Comparison of ENCODE assay signal across 7 cellular contexts in the genomic region with DNA sequence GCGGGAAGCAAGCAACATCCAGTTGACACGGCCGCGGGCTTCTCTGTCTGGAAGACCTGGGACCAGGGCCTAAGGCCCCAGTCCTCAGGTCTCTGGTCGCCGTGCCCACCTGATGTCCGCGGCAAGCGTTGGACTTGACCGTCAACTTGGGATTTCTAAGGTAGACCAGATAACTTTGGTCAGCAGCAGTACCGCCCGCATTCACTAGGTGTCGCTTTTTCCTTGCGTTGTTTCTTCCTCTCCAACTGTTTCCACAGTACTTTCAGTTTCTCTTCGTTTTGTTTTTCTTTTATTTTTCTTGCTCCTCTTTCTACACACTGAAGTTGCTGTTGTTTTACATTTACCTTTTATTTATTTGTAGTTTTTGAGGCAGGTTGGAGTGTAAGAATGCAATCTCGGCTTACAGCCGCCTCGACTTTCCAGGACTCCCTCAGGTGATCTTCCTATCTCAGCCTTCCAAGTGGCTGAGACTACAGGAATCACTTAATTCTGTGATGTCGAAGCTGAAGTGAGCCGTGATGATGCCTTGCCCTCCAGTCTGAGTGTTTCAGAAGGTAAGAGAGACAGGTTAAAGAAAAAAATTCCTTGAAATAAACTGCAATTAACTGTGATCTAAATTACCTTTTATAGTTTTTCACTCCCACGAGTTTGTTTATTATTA.
DNase-seq lines count a peak whose midpoint lies in the region; ATAC-seq and TF ChIP-seq lines count a peak whose summit lies in the region.
"Not testable (repeated sequence)": the region's sequence is repeated elsewhere in the genome, so short reads cannot be mapped to it uniquely, and the experiment has no call there.

No MANE protein-coding gene starts in this region.

- not testable (repeated sequence) for H3K36me3 Mint-ChIP-seq in activated CD4-positive, alpha-beta T cell treated with anti-CD3 and anti-CD28 coated beads for 36 hours (ENCODE audit: low read depth); naive thymus-derived CD4-positive, alpha-beta T cell

- H3K4me1 ChIP-seq in gastroesophageal sphincter; naive thymus-derived CD4-positive, alpha-beta T cell (ENCODE audit: control insufficient read depth in 2 of 2, insufficient read depth in 2 of 2, low read length in 2 of 2): not testable (repeated sequence)

- DNase-seq in activated CD4-positive, alpha-beta T cell treated with anti-CD3 and anti-CD28 coated beads for 36 hours; naive thymus-derived CD4-positive, alpha-beta T cell: not testable (repeated sequence)

- H3K4me3 Mint-ChIP-seq in activated CD4-positive, alpha-beta T cell treated with anti-CD3 and anti-CD28 coated beads for 36 hours; naive thymus-derived CD4-positive, alpha-beta T cell: not testable (repeated sequence)

- not testable (repeated sequence) for TF ChIP-seq CTCF in gastroesophageal sphincter (IDR thresholded peaks at IDR 0.05)

- not testable (repeated sequence) for H3K4me1 Mint-ChIP-seq in activated CD4-positive, alpha-beta T cell treated with anti-CD3 and anti-CD28 coated beads for 36 hours; naive thymus-derived CD4-positive, alpha-beta T cell

- POLR2A ChIA-PET in activated CD4-positive, alpha-beta T cell treated with anti-CD3 and anti-CD28 coated beads for 36 hours (lab: Charles Lee); naive thymus-derived CD4-positive, alpha-beta T cell (lab: Charles Lee): not testable (repeated sequence)

- H3K27me3 ChIP-seq in gastroesophageal sphincter; naive thymus-derived CD4-positive, alpha-beta T cell (ENCODE audit: control insufficient read depth in 2 of 2, insufficient read depth in 2 of 2, low read length in 2 of 2): not testable (repeated sequence)

- H3K9me3 ChIP-seq in gastroesophageal sphincter; naive thymus-derived CD4-positive, alpha-beta T cell (ENCODE audit: control insufficient read depth in 2 of 3, low read length in 3 of 3): not testable (repeated sequence)

- intact Hi-C loops in activated CD4-positive, alpha-beta T cell treated with anti-CD3 and anti-CD28 coated beads for 36 hours (cut with DNase I, micrococcal nuclease); naive thymus-derived CD4-positive, alpha-beta T cell (cut with micrococcal nuclease): not testable (repeated sequence)

- not testable (repeated sequence) for H3K27me3 Mint-ChIP-seq in activated CD4-positive, alpha-beta T cell treated with anti-CD3 and anti-CD28 coated beads for 36 hours; naive thymus-derived CD4-positive, alpha-beta T cell

- H3K36me3 ChIP-seq in gastroesophageal sphincter; naive thymus-derived CD4-positive, alpha-beta T cell (ENCODE audit: control insufficient read depth in 2 of 3, insufficient read depth in 3 of 3, low read length in 3 of 3): not testable (repeated sequence)

- not testable (repeated sequence) for TF ChIP-seq EP300 in gastroesophageal sphincter (IDR thresholded peaks at IDR 0.05)

- H3K27ac Mint-ChIP-seq in activated CD4-positive, alpha-beta T cell treated with anti-CD3 and anti-CD28 coated beads for 36 hours; naive thymus-derived CD4-positive, alpha-beta T cell: not testable (repeated sequence)

- ATAC-seq in GM18519 (IDR thresholded peaks at IDR 0.05; ENCODE audit: low FRiP score, unreplicated experiment) (peak; percentile 40), GM19468 (IDR thresholded peaks at IDR 0.05; ENCODE audit: extremely low read depth, unreplicated experiment) (peak; percentile 44), HG02798 (IDR thresholded peaks at IDR 0.05; ENCODE audit: poor library complexity, unreplicated experiment) (peak; percentile 66), HG03432 (IDR thresholded peaks at IDR 0.05; ENCODE audit: unreplicated experiment) (peak; percentile 64), gastroesophageal sphincter (peak; percentile 65)
- peak; percentile 41 for ATAC-seq in activated CD4-positive, alpha-beta T cell treated with anti-CD3 and anti-CD28 coated beads for 36 hours
- peak; percentile 88 for ATAC-seq in naive thymus-derived CD4-positive, alpha-beta T cell

- not testable (repeated sequence) for H3K4me3 ChIP-seq in gastroesophageal sphincter; naive thymus-derived CD4-positive, alpha-beta T cell (ENCODE audit: low read length)

- WGBS in gastroesophageal sphincter (ENCODE audit: low coverage in 1 of 2), 2 donors, result no CpG with 5 or more reads among the region's 21 CpGs

- not testable (repeated sequence) for H3K9me3 Mint-ChIP-seq in activated CD4-positive, alpha-beta T cell treated with anti-CD3 and anti-CD28 coated beads for 36 hours (ENCODE audit: low read depth); naive thymus-derived CD4-positive, alpha-beta T cell

- CTCF ChIA-PET in activated CD4-positive, alpha-beta T cell treated with anti-CD3 and anti-CD28 coated beads for 36 hours (lab: Charles Lee); naive thymus-derived CD4-positive, alpha-beta T cell (lab: Charles Lee): not testable (repeated sequence)

- TF ChIP-seq POLR2A in gastroesophageal sphincter (IDR thresholded peaks at IDR 0.05), result not testable (repeated sequence)

- not testable (repeated sequence) for H3K27ac ChIP-seq in gastroesophageal sphincter; naive thymus-derived CD4-positive, alpha-beta T cell (ENCODE audit: low read depth, low read length)
